In the genomic region with DNA sequence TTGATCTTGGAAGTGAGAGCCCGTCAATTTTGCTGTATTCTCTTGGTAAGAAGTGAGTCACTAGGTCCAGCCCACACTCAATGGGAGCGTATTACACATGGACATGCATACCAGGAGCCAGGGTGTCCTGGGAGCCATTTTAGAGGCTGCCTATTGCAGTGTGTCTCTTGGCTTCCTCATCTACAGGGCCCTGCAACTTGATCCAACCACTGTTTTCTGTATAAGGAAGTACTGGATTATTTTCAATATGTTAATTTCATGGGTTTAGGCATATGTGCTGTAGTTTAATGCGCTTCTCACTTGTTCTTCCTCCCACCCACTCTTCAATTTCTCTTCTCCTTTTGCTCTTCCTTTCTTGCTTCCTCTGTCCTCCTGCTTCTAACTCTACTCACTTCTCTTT, we compare ENCODE assay signal across 12 cellular contexts.
DNase-seq lines count a peak whose midpoint lies in the region; ATAC-seq and TF ChIP-seq lines count a peak whose summit lies in the region.
"Had no signal": no experiment of that assay in that cellular context is flagged by ENCODE, and none has a peak within 500 bp of the region (broad histone marks: within the 10 kb centered on the region; RNA-seq: fewer than 3 reads in every experiment).

No MANE protein-coding gene starts in this region.

- H3K36me3 ChIP-seq in GM23338 (ENCODE audit: insufficient read depth) (no peaks in the 10 kb centered on the region), OCI-LY3 (replicated peaks; ENCODE audit: low read depth, low read length) (no peaks in the 10 kb centered on the region), gastroesophageal sphincter (no peaks in the 10 kb centered on the region)

- H3K36me3 Mint-ChIP-seq in GM23338 (ENCODE audit: low read depth): no peaks in the 10 kb centered on the region
- H3K36me3 Mint-ChIP-seq: type B pancreatic cell had no signal

- TF ChIP-seq CTCF in GM23338 (conservative IDR thresholded peaks at IDR 0.05; ENCODE audit: low read depth in 2 of 2): no peak
- TF ChIP-seq CTCF in OCI-LY3 (IDR thresholded peaks at IDR 0.05; ENCODE audit: low read depth, low read length): no peak
- no peak for TF ChIP-seq CTCF in fibroblast of mammary gland (conservative IDR thresholded peaks at IDR 0.05; ENCODE audit: control insufficient read depth, insufficient read depth, low read depth, low read length)
- no peak for TF ChIP-seq CTCF in gastroesophageal sphincter (IDR thresholded peaks at IDR 0.05)

- DNase-seq in GM23338 (ENCODE audit: low spot score) (no peak), fibroblast of mammary gland (ENCODE audit: low read depth) (peak; percentile 44), pons (ENCODE audit: low spot score) (peak; percentile 40)
- DNase-seq in effector CD4-positive, alpha-beta T cell: no peak
- DNase-seq: activated naive CD4-positive, alpha-beta T cell treated with anti-CD3 and anti-CD28 coated beads for 36 hours; cortex of kidney; NCI-H1694 treated with DMSO at 0.1 percent for 48 hours had no signal

- no peaks in the 10 kb centered on the region for H3K4me1 ChIP-seq in GM23338 (ENCODE audit: insufficient read depth)
- peaks cover 20% of the 10 kb centered on the region for H3K4me1 ChIP-seq in OCI-LY3 (ENCODE audit: low read length)
- H3K4me1 ChIP-seq in gastroesophageal sphincter: no peaks in the 10 kb centered on the region

- H3K9me3 ChIP-seq in OCI-LY3 (ENCODE audit: insufficient read depth, low read length): no peaks in the 10 kb centered on the region
- no peaks in the 10 kb centered on the region for H3K9me3 ChIP-seq in gastroesophageal sphincter

- no peaks in the 10 kb centered on the region for H3K27me3 ChIP-seq in GM23338 (ENCODE audit: insufficient read depth)
- no peaks in the 10 kb centered on the region for H3K27me3 ChIP-seq in OCI-LY3 (ENCODE audit: low read depth, low read length)
- H3K27me3 ChIP-seq in gastroesophageal sphincter: no peaks in the 10 kb centered on the region

- 0 out of 2 replicates have a peak, but pooled peaks cover 6% of the 10 kb centered on the region for H3K9me2 ChIP-seq in GM23338 (ENCODE audit: insufficient read depth)

- H3K27ac Mint-ChIP-seq in GM23338: no peak overlapping the region
- H3K27ac Mint-ChIP-seq: activated naive CD4-positive, alpha-beta T cell treated with anti-CD3 and anti-CD28 coated beads for 36 hours; type B pancreatic cell had no signal

- TF ChIP-seq EP300 in gastroesophageal sphincter (IDR thresholded peaks at IDR 0.05): no peak

- no peaks in the 10 kb centered on the region for H4K20me1 ChIP-seq in GM23338 (replicated peaks; ENCODE audit: insufficient read depth)
- H4K20me1 ChIP-seq in OCI-LY3 (ENCODE audit: insufficient read depth, low read length): no peaks in the 10 kb centered on the region

- peaks cover 11% of the 10 kb centered on the region; the same call in 2 of the 3 replicates for H3K4me1 Mint-ChIP-seq in GM23338

- TF ChIP-seq POLR2A in gastroesophageal sphincter (IDR thresholded peaks at IDR 0.05): no peak

- H3K4me2 ChIP-seq in GM23338: no peak overlapping the region
- peak overlapping the region; percentile 40 for H3K4me2 ChIP-seq in OCI-LY3 (ENCODE audit: low read length)

- H3K27me3 Mint-ChIP-seq in GM23338 (ENCODE audit: insufficient read depth, low read depth, poor library complexity): peaks cover 4% of the 10 kb centered on the region

- H3K4me3 Mint-ChIP-seq in GM23338: no peak overlapping the region
- H3K4me3 Mint-ChIP-seq: activated naive CD4-positive, alpha-beta T cell treated with anti-CD3 and anti-CD28 coated beads for 36 hours; type B pancreatic cell had no signal

- H3K4me3 ChIP-seq in GM23338: no peak overlapping the region
- no peak overlapping the region for H3K4me3 ChIP-seq in OCI-LY3 (ENCODE audit: low read length)
- no peak overlapping the region for H3K4me3 ChIP-seq in fibroblast of mammary gland (ENCODE audit: control insufficient read depth, low read depth, low read length)
- H3K4me3 ChIP-seq in gastroesophageal sphincter: no peak overlapping the region

- WGBS in gastroesophageal sphincter (ENCODE audit: low coverage in 1 of 2), 2 donors: 85 to 90% methylated on average over 2 to 3 of the region's 3 CpGs

- ATAC-seq in GM23338 (no peak), HG03460 (IDR thresholded peaks at IDR 0.05; ENCODE audit: unreplicated experiment) (no peak), gastroesophageal sphincter (no peak), GM21717 (IDR thresholded peaks at IDR 0.05; ENCODE audit: unreplicated experiment) (no peak)

- no peaks in the 10 kb centered on the region for H3K79me2 ChIP-seq in GM23338 (replicated peaks; ENCODE audit: insufficient read depth)
- H3K79me2 ChIP-seq in OCI-LY3 (ENCODE audit: low read length): no peaks in the 10 kb centered on the region

- H2AFZ ChIP-seq in GM23338: 0 out of 2 replicates have a peak overlapping the region, but pooled peaks have one; percentile 57
- peak overlapping the region; percentile 60; the same call in 1 of the 2 replicates for H2AFZ ChIP-seq in OCI-LY3 (ENCODE audit: low read depth, low read length)

- H3K27ac ChIP-seq in GM23338 (ENCODE audit: low read depth) (no peak overlapping the region), OCI-LY3 (ENCODE audit: low read length) (no peak overlapping the region), gastroesophageal sphincter (no peak overlapping the region)

- H3F3A ChIP-seq in GM23338 (replicated peaks; ENCODE audit: low read depth): no peaks in the 10 kb centered on the region

- H3K9ac ChIP-seq in OCI-LY3 (ENCODE audit: low read length): no peak overlapping the region

- no peaks in the 10 kb centered on the region; the same call in 2 of the 3 replicates for H3K9me3 Mint-ChIP-seq in GM23338
- H3K9me3 Mint-ChIP-seq: activated naive CD4-positive, alpha-beta T cell treated with anti-CD3 and anti-CD28 coated beads for 36 hours; type B pancreatic cell had no signal

TF ChIP-seq in GM23338, 12 proteins besides CTCF, POLR2A, EP300 and RAD21 (continues in another document):
- TF ChIP-seq JUNB (IDR thresholded peaks at IDR 0.05; ENCODE audit: unreplicated experiment) (no peak), NANOG (IDR thresholded peaks at IDR 0.05; ENCODE audit: borderline replicate concordance) (no peak), CREB1 (CRISPR knock-in tag; IDR thresholded peaks at IDR 0.05; ENCODE audit: low read depth) (no peak), EZH2phosphoT487 (IDR thresholded peaks at IDR 0.05; ENCODE audit: unreplicated experiment) (no peak)
- TF ChIP-seq, protein P1, sequence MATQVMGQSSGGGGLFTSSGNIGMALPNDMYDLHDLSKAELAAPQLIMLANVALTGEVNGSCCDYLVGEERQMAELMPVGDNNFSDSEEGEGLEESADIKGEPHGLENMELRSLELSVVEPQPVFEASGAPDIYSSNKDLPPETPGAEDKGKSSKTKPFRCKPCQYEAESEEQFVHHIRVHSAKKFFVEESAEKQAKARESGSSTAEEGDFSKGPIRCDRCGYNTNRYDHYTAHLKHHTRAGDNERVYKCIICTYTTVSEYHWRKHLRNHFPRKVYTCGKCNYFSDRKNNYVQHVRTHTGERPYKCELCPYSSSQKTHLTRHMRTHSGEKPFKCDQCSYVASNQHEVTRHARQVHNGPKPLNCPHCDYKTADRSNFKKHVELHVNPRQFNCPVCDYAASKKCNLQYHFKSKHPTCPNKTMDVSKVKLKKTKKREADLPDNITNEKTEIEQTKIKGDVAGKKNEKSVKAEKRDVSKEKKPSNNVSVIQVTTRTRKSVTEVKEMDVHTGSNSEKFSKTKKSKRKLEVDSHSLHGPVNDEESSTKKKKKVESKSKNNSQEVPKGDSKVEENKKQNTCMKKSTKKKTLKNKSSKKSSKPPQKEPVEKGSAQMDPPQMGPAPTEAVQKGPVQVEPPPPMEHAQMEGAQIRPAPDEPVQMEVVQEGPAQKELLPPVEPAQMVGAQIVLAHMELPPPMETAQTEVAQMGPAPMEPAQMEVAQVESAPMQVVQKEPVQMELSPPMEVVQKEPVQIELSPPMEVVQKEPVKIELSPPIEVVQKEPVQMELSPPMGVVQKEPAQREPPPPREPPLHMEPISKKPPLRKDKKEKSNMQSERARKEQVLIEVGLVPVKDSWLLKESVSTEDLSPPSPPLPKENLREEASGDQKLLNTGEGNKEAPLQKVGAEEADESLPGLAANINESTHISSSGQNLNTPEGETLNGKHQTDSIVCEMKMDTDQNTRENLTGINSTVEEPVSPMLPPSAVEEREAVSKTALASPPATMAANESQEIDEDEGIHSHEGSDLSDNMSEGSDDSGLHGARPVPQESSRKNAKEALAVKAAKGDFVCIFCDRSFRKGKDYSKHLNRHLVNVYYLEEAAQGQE (IDR thresholded peaks at IDR 0.05; ENCODE audit: unreplicated experiment): no peak

Comparison
In these comparisons a context has a peak if more than half of its experiments do, and no peak if none do; other contexts are left out.
1. DNase-seq: peak in fibroblast of mammary gland (single experiment) and pons (single experiment); none in GM23338 (single experiment) and effector CD4-positive, alpha-beta T cell (single experiment).